ENCODE assay signal across 12 cellular contexts in the genomic region with DNA sequence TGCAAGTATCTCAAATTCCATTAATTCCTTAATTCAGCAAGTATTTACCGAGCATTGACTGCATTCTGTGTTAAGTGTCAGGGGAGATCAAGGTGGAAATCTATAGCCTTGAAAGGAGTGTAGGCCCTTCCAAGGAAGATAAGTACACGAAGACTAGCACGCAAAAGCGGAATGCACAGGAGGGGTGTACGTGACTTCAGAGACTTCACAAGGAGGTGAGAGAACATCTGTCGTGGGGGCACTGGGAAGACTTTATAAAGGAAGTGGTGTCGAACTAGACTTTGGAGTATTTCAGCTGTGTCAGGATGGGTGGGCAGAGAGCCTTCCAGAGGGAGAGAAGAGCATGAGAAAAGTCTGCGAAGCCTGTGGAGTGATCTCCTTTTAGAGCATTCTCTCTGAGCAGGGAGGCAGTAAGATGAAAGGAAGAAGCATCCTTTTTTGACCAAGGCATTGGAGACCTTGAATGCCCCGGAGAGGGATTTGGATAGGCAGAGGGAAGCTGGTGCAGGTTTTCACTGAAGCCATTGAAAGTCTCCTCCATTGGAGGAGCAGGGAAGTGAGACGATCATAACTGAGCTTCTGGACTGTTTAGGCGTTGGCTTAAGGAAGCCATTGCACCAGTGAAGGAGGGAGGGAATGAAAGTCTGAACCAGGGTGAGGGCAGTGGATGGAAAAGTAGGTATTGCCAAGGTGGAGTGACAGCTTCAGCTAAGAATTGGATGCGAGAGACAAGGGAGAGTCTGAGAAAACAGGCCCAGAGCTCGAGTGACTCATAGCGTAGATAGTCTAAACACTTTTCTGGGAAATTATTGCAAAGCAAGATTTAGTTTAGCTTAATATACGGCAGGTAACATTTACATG. TPM values are rescaled to one million over a fixed set of nuclear protein-coding genes. Genes with fewer than 3 reads are reported as not detected.
A peak's percentile ranks its signal among the peaks of the same experiment; 100 is the strongest.
DNase-seq lines count a peak whose midpoint lies in the region; ATAC-seq, FAIRE-seq and TF ChIP-seq lines count a peak whose summit lies in the region.
"Had no signal": no experiment of that assay in that cellular context is flagged by ENCODE, and none has a peak within 500 bp of the region (broad histone marks: within the 10 kb centered on the region; RNA-seq: fewer than 3 reads in every experiment).

No MANE protein-coding gene starts in this region.

- no peak overlapping the region for H2BK12ac ChIP-seq in trophoblast cell (ENCODE audit: low read length)

- H2AFZ ChIP-seq in trophoblast cell (ENCODE audit: insufficient read depth, low read length, poor library complexity) = no peak overlapping the region

- H3K27ac ChIP-seq in right atrium auricular region (peak overlapping the region; percentile 89 to 98), trophoblast cell (ENCODE audit: low read depth, low read length) (peak overlapping the region; percentile 7)

- peak overlapping the region; percentile 96 for H3K4ac ChIP-seq in trophoblast cell (ENCODE audit: low read depth, low read length)

- H4K91ac ChIP-seq in trophoblast cell (ENCODE audit: low read depth, low read length) = peak overlapping the region; percentile 42

- H3K18ac ChIP-seq in trophoblast cell (ENCODE audit: low read length) = no peak overlapping the region

- H2AK5ac ChIP-seq in trophoblast cell (ENCODE audit: low read length) = no peak overlapping the region

- no peak for TF ChIP-seq POLR2A in H54 (IDR thresholded peaks at IDR 0.05; ENCODE audit: low read depth, low read length)

- peak overlapping the region; percentile 14 for H3K4me2 ChIP-seq in trophoblast cell (ENCODE audit: low read length)
- H3K4me2 ChIP-seq: SK-N-SH had no signal

- H2BK120ac ChIP-seq in trophoblast cell (ENCODE audit: insufficient read depth, low read length, poor library complexity) = no peak overlapping the region

- H3K9me3 ChIP-seq in right atrium auricular region (no peaks in the 10 kb centered on the region), trophoblast cell (ENCODE audit: insufficient read depth, low read depth, low read length) (no peaks in the 10 kb centered on the region)
- H3K9me3 ChIP-seq: SK-N-SH had no signal

- H3K9ac ChIP-seq in trophoblast cell (ENCODE audit: low read length) = no peak overlapping the region
- H3K9ac ChIP-seq: SK-N-SH had no signal

- H3K4me1 ChIP-seq in right atrium auricular region (peaks cover 0 to 16% of the 10 kb centered on the region in 2 donors), trophoblast cell (ENCODE audit: control insufficient read depth in 1 of 2, insufficient read depth in 2 of 2, low read length in 2 of 2) (peaks cover 18 to 21% of the 10 kb centered on the region in 2 experiments)

- peak overlapping the region; percentile 43 for H2BK5ac ChIP-seq in trophoblast cell (ENCODE audit: low read depth, low read length, poor library complexity)

- TF ChIP-seq CTCF in right atrium auricular region (IDR thresholded peaks at IDR 0.05) (no peak), GM20000 (IDR thresholded peaks at IDR 0.05; ENCODE audit: extremely low read depth, missing control alignments) (no peak)

- no CpG with 5 or more reads among the region's 15 CpGs for WGBS in trophoblast cell (ENCODE audit: extremely low coverage, insufficient coverage, insufficient read length)

- peaks cover 42% of the 10 kb centered on the region for H3K79me2 ChIP-seq in trophoblast cell (ENCODE audit: control insufficient read depth, insufficient read depth, low read length, poor library complexity)

- peak overlapping the region; percentile 42 for H4K8ac ChIP-seq in trophoblast cell (ENCODE audit: low read depth, low read length)

- no peaks in the 10 kb centered on the region for H3K36me3 ChIP-seq in right atrium auricular region
- H3K36me3 ChIP-seq in trophoblast cell (ENCODE audit: control insufficient read depth in 1 of 2, insufficient read depth in 2 of 2, low read length in 2 of 2) = peaks cover 6% of the 10 kb centered on the region in 2 experiments

- no peak overlapping the region for H4K12ac ChIP-seq in trophoblast cell (ENCODE audit: low read depth, low read length)

- ATAC-seq in GM19395 (IDR thresholded peaks at IDR 0.05; ENCODE audit: unreplicated experiment) = no peak
- no peak for ATAC-seq in GM19455 (IDR thresholded peaks at IDR 0.05; ENCODE audit: unreplicated experiment)

- peaks cover 24% of the 10 kb centered on the region for H3K79me1 ChIP-seq in trophoblast cell (ENCODE audit: low read length)

- no peaks in the 10 kb centered on the region for H3K27me3 ChIP-seq in right atrium auricular region
- H3K27me3 ChIP-seq in trophoblast cell (ENCODE audit: insufficient read depth, low read length) = no peaks in the 10 kb centered on the region

- DNase-seq in H4 (ENCODE audit: low spot score) (peak; percentile 19), amniotic epithelial cell (ENCODE audit: low read depth) (peak; percentile 68), right atrium auricular region (ENCODE audit: low spot score) (no peak), trophoblast cell (peak; percentile 75 to 84), GM20000 (ENCODE audit: low spot score) (no peak), H54 (ENCODE audit: insufficient read length, low spot score) (no peak)
- DNase-seq: NCI-H2171 treated with DMSO at 0.1 percent for 48 hours, nucleus accumbens, SK-N-SH had no signal

- H3K4me3 ChIP-seq in right atrium auricular region = no peak overlapping the region
- H3K4me3 ChIP-seq in trophoblast cell (ENCODE audit: low read depth, low read length) = no peak overlapping the region
- H3K4me3 ChIP-seq: lung had no signal

- H3K14ac ChIP-seq in trophoblast cell (ENCODE audit: low read length) = peak overlapping the region; percentile 28

- no peak for FAIRE-seq in H54 (lab: Jason Lieb, UNC)

- peak overlapping the region; percentile 64 for H3K23ac ChIP-seq in trophoblast cell (ENCODE audit: low read length)

RNA-seq across cellular contexts. Expression of a gene that starts 4.3 kb away (rescaled TPM):
- 0.02 and 0.04 TPM in 2 replicates for total RNA-seq in H4 (2014; rRNA removed; shearing (Covaris generic))
- 100 to 1,000 TPM; 121 to 229 TPM for total RNA-seq in right atrium auricular region
- polyA plus RNA-seq in trophoblast cell (2013) = 170 and 176 TPM in 2 replicates

RNA-seq across cellular contexts. Expression of a gene that starts 44.3 kb away (rescaled TPM):
- 6.4 and 6.6 TPM in 2 replicates for total RNA-seq in H4 (2014; rRNA removed; shearing (Covaris generic))
- 1 to 10 TPM; 9.3 to 9.6 TPM for total RNA-seq in right atrium auricular region
- polyA plus RNA-seq in trophoblast cell (2013) = 11.8 and 12.3 TPM in 2 replicates

Comparison
In these comparisons a context has a peak if more than half of its experiments do, and no peak if none do; other contexts are left out.
1. DNase-seq: peak in H4 (single experiment), amniotic epithelial cell (single experiment) and trophoblast cell (2 of 2); none in right atrium auricular region (single experiment), GM20000 (single experiment) and H54 (single experiment).
2. RNA of a gene that starts 4.3 kb away (total RNA-seq): 121 to 229 TPM in right atrium auricular region; 0.02 to 0.04 TPM in H4; every median in the first group is over 100 times any median in the second.